10 cellular contexts compared by ENCODE assay signal in genomic region chr17:74677558-74678466, GRCh38. TPM values are rescaled to one million over a fixed set of nuclear protein-coding genes. Genes with fewer than 3 reads are reported as not detected.
DNase-seq lines count a peak whose midpoint lies in the region; ATAC-seq and TF ChIP-seq lines count a peak whose summit lies in the region.
"Had no signal": no experiment of that assay in that cellular context is flagged by ENCODE, and none has a peak within 500 bp of the region (broad histone marks: within the 10 kb centered on the region; RNA-seq: fewer than 3 reads in every experiment).

No MANE protein-coding gene starts in this region.

- WGBS in body of pancreas, 2 donors = 23 to 26% methylated on average over 9 of the region's 9 CpGs

- H3K27ac ChIP-seq in body of pancreas (no peak overlapping the region), Peyer's patch (peak overlapping the region in 2 of 4 donors; percentile 25 to 46)
- H3K27ac ChIP-seq: thoracic aorta had no signal

- ATAC-seq in body of pancreas (peak; percentile 50), mucosa of descending colon (peak; percentile 76), GM18519 (IDR thresholded peaks at IDR 0.05; ENCODE audit: low FRiP score, unreplicated experiment) (no peak)

- intact Hi-C loops in body of pancreas (cut with DNase I) = no loop called here
- intact Hi-C loops in mucosa of descending colon (cut with DNase I, micrococcal nuclease) = no loop called here

- DNase-seq in DMS53 treated with DMSO at 0.1 percent for 48 hours (lab: John Stamatoyannopoulos, UW; ENCODE audit: unreplicated experiment) (peak; percentile 90), NCI-H1694 treated with DMSO at 0.1 percent for 48 hours (lab: John Stamatoyannopoulos, UW) (peak; percentile 98), body of pancreas (no peak), mucosa of descending colon (peak in 1 of 3 donors; percentile 15), Peyer's patch (no peak), NCI-H1105 treated with DMSO at 0.1 percent for 48 hours (lab: John Stamatoyannopoulos, UW) (no peak), SW 1271 (lab: John Stamatoyannopoulos, UW) (no peak)
- DNase-seq: effector CD4-positive, alpha-beta T cell had no signal

- TF ChIP-seq CTCF in body of pancreas (IDR thresholded peaks at IDR 0.05) (no peak), mucosa of descending colon (IDR thresholded peaks at IDR 0.05) (no peak), Peyer's patch (IDR thresholded peaks at IDR 0.05) (no peak)

- H3K4me3 ChIP-seq in body of pancreas (no peak overlapping the region), mucosa of descending colon (no peak overlapping the region), Peyer's patch (no peak overlapping the region)
- H3K4me3 ChIP-seq: thoracic aorta had no signal

- no peaks in the 10 kb centered on the region for H3K36me3 ChIP-seq in body of pancreas (replicated peaks in 1 of 2; ENCODE audit: insufficient read depth in 1 of 2, low read depth in 2 of 2)
- H3K36me3 ChIP-seq in mucosa of descending colon (ENCODE audit: low read depth) = no peaks in the 10 kb centered on the region
- no peaks in the 10 kb centered on the region for H3K36me3 ChIP-seq in Peyer's patch
- H3K36me3 ChIP-seq: thoracic aorta had no signal

- TF ChIP-seq POLR2A in body of pancreas (IDR thresholded peaks at IDR 0.05) (no peak), Peyer's patch (IDR thresholded peaks at IDR 0.05) (no peak)

- H3K4me1 ChIP-seq in body of pancreas = no peaks in the 10 kb centered on the region
- H3K4me1 ChIP-seq in mucosa of descending colon (ENCODE audit: low read depth) = no peaks in the 10 kb centered on the region
- H3K4me1 ChIP-seq in Peyer's patch = peaks cover 0 to 5% (median 0%) of the 10 kb centered on the region in 4 donors

- no peaks in the 10 kb centered on the region for H3K9me3 ChIP-seq in body of pancreas
- H3K9me3 ChIP-seq in mucosa of descending colon = no peaks in the 10 kb centered on the region
- no peaks in the 10 kb centered on the region for H3K9me3 ChIP-seq in Peyer's patch
- H3K9me3 ChIP-seq: thoracic aorta had no signal

- H3K27me3 ChIP-seq in body of pancreas (peaks cover 0 to 4% of the 10 kb centered on the region in 2 donors), Peyer's patch (no peaks in the 10 kb centered on the region)

RNA-seq across cellular contexts. Expression of gene CD300LF, which starts 34.9 kb away (rescaled TPM):
- total RNA-seq in body of pancreas (not detected), mucosa of descending colon (1 to 10 TPM; 2.0 TPM), Peyer's patch (1 to 10 TPM in 2 of 4 donors, not detected in 2; 1.1 to 1.7 TPM)

RNA-seq across cellular contexts. Expression of gene CD300E, which starts 54.3 kb away (rescaled TPM):
- not detected for total RNA-seq in body of pancreas
- total RNA-seq in mucosa of descending colon = under 1 TPM in 2 of 3 donors, not detected in 1; 0.47 to 0.53 TPM
- total RNA-seq in Peyer's patch = not detected

RNA-seq across cellular contexts. Expression of gene RAB37, which starts 59.2 kb away (rescaled TPM):
- total RNA-seq in body of pancreas (under 1 TPM; 0.66 to 0.78 TPM), mucosa of descending colon (1 to 10 TPM; 4.3 to 9.8 (median 9.0) TPM), Peyer's patch (10 to 100 TPM in 1 of 4 donors, 1 to 10 TPM in 3; 1.1 to 35.5 (median 4.4) TPM)

Comparison
In these comparisons a context has a peak if more than half of its experiments do, and no peak if none do; other contexts are left out.
1. DNase-seq: peak in DMS53 treated with DMSO at 0.1 percent for 48 hours (single experiment) and NCI-H1694 treated with DMSO at 0.1 percent for 48 hours (single experiment); none in body of pancreas (0 of 4), Peyer's patch (0 of 3), NCI-H1105 treated with DMSO at 0.1 percent for 48 hours (single experiment) and SW 1271 (0 of 2).